In genomic region chr12:129161511-129161910, GRCh38 we compare ENCODE assay signal across 5 cellular contexts.
"Had no signal": no experiment of that assay in that cellular context is flagged by ENCODE, and none has a peak within 500 bp of the region (broad histone marks: within the 10 kb centered on the region; RNA-seq: fewer than 3 reads in every experiment).

No MANE protein-coding gene starts in this region.

- H3K4me3 Mint-ChIP-seq: IgD-negative memory B cell had no signal

- DNase-seq: IMR-90, KBM-7 had no signal

- H3K27me3 Mint-ChIP-seq: IgD-negative memory B cell had no signal

- H3K36me3 Mint-ChIP-seq: IgD-negative memory B cell had no signal

- ATAC-seq: HepG2, K562 had no signal

- H3K27ac Mint-ChIP-seq: IgD-negative memory B cell had no signal
